In genomic region chr4:119035941-119036737, GRCh38 we compare ENCODE assay signal across 20 cellular contexts.
A peak's percentile ranks its signal among the peaks of the same experiment; 100 is the strongest.
DNase-seq lines count a peak whose midpoint lies in the region; TF ChIP-seq lines count a peak whose summit lies in the region.
"Had no signal": no experiment of that assay in that cellular context is flagged by ENCODE, and none has a peak within 500 bp of the region (broad histone marks: within the 10 kb centered on the region; RNA-seq: fewer than 3 reads in every experiment).

No MANE protein-coding gene starts in this region.

- TF ChIP-seq CTCF in esophagus muscularis mucosa (IDR thresholded peaks at IDR 0.05) (no peak), tibial artery (IDR thresholded peaks at IDR 0.05) (no peak), brain microvascular endothelial cell (IDR thresholded peaks at IDR 0.05; ENCODE audit: low read depth, low read length, missing control alignments) (no peak)

- H3K9me3 ChIP-seq in HUES48 (ENCODE audit: control insufficient read depth, insufficient read depth, low read length) = no peaks in the 10 kb centered on the region
- no peaks in the 10 kb centered on the region for H3K9me3 ChIP-seq in esophagus muscularis mucosa
- H3K9me3 ChIP-seq in muscle layer of duodenum (ENCODE audit: control insufficient read depth in 1 of 2, low read length in 2 of 2) = no peaks in the 10 kb centered on the region
- H3K9me3 ChIP-seq in tibial artery = no peaks in the 10 kb centered on the region
- H3K9me3 ChIP-seq: BLaER1, right lobe of liver, thyroid gland had no signal

- H3K4me1 ChIP-seq in HUES48 (ENCODE audit: control insufficient read depth, insufficient read depth, low read length) (peaks cover 51% of the 10 kb centered on the region), esophagus muscularis mucosa (peaks cover 54 to 80% (median 68%) of the 10 kb centered on the region in 4 donors), muscle layer of duodenum (ENCODE audit: control insufficient read depth in 1 of 2, insufficient read depth in 2 of 2, low read length in 2 of 2) (peaks cover 0 to 48% of the 10 kb centered on the region in 2 donors), tibial artery (peaks cover 0 to 100% (median 74%) of the 10 kb centered on the region in 4 donors)
- H3K4me1 ChIP-seq: BLaER1 had no signal

- 56% methylated on average over 9 of the region's 9 CpGs for WGBS in esophagus muscularis mucosa

- H3K27ac ChIP-seq in HUES48 (ENCODE audit: low read depth, low read length) (peak overlapping the region; percentile 8), esophagus muscularis mucosa (replicated peaks in 1 of 4) (peak overlapping the region; percentile 91 to 98 (median 94)), muscle layer of duodenum (ENCODE audit: low read length) (peak overlapping the region; percentile 66), tibial artery (peak overlapping the region; percentile 86 to 91), brain microvascular endothelial cell (no peak overlapping the region)
- H3K27ac ChIP-seq: BLaER1, HL-60, PC-9, right lobe of liver had no signal

- no peak for TF ChIP-seq POLR2A in esophagus muscularis mucosa (IDR thresholded peaks at IDR 0.05; ENCODE audit: low read depth)

- H3K27me3 ChIP-seq in HUES48 (ENCODE audit: control insufficient read depth, insufficient read depth, low read length) (no peaks in the 10 kb centered on the region), esophagus muscularis mucosa (no peaks in the 10 kb centered on the region), muscle layer of duodenum (ENCODE audit: low read depth, low read length) (no peaks in the 10 kb centered on the region), tibial artery (no peaks in the 10 kb centered on the region), brain microvascular endothelial cell (replicated peaks) (no peaks in the 10 kb centered on the region)
- H3K27me3 ChIP-seq: BLaER1, right lobe of liver, thyroid gland had no signal

- no peak for TF ChIP-seq EP300 in esophagus muscularis mucosa (IDR thresholded peaks at IDR 0.05)

- H3K4me3 ChIP-seq in HUES48 (ENCODE audit: low read depth, low read length) = no peak overlapping the region
- H3K4me3 ChIP-seq in esophagus muscularis mucosa = peak overlapping the region; percentile 55 to 63 (median 62)
- H3K4me3 ChIP-seq in muscle layer of duodenum (ENCODE audit: low read depth in 1 of 2, low read length in 2 of 2) = no peak overlapping the region
- H3K4me3 ChIP-seq in tibial artery = no peak overlapping the region
- no peak overlapping the region for H3K4me3 ChIP-seq in brain microvascular endothelial cell (ENCODE audit: low read depth, low read length)
- H3K4me3 ChIP-seq: BLaER1, lung, PC-9, right lobe of liver, thyroid gland had no signal

- H3K36me3 ChIP-seq in HUES48 (ENCODE audit: control insufficient read depth, insufficient read depth, low read length) (no peaks in the 10 kb centered on the region), esophagus muscularis mucosa (peaks cover 11 to 38% (median 23%) of the 10 kb centered on the region in 4 donors), muscle layer of duodenum (ENCODE audit: control insufficient read depth in 1 of 2, insufficient read depth in 2 of 2, low read length in 2 of 2) (peaks cover 13 to 15% of the 10 kb centered on the region in 2 donors), tibial artery (peaks cover 7 to 13% (median 12%) of the 10 kb centered on the region in 3 donors), brain microvascular endothelial cell (replicated peaks) (no peaks in the 10 kb centered on the region)
- H3K36me3 ChIP-seq: BLaER1, right lobe of liver, thyroid gland had no signal

- H3K9ac ChIP-seq in HUES48 (ENCODE audit: low read depth, low read length) = no peak overlapping the region
- H3K9ac ChIP-seq: BLaER1 had no signal

- DNase-seq in esophagus muscularis mucosa (ENCODE audit: extremely low spot score) (no peak), tibial artery (no peak), brain microvascular endothelial cell (no peak), T-helper 9 cell (no peak), GF-D8 (lab: John Stamatoyannopoulos, UW) (no peak)
- DNase-seq in activated CD4-positive, alpha-beta T cell treated with anti-CD3 and anti-CD28 coated beads for 4 hours = no peak
- DNase-seq: activated CD4-positive, alpha-beta T cell treated with anti-CD3 and anti-CD28 coated beads, Interleukin-2, amount 50 U/mL, for 4 hours; activated T-cell treated with anti-CD3 and anti-CD28 coated beads, Interleukin-2, amount 50 U/mL, for 4 hours; KG1; NCI-H1092 treated with DMSO at 0.1 percent for 48 hours; NCI-H748 treated with DMSO at 0.1 percent for 48 hours; PC-9; right lobe of liver; stimulated activated CD4-positive, alpha-beta T cell treated with anti-CD3 and anti-CD28 coated beads, Interleukin-4, amount 100 ng/mL, for 1 hour; thyroid gland had no signal

- in situ Hi-C loops in brain microvascular endothelial cell (cut with HindIII; ENCODE audit: low pct_ligation_motif_present, low sequenced_read_pairs) = no loop called here

- intact Hi-C loops in esophagus muscularis mucosa (cut with DNase I) (loop anchor here (5.0 kb wide), 1 partner anchor 274 kb away; no protein-coding TSS in a partner anchor), tibial artery (cut with DNase I; ENCODE audit: low total_unique reads) (loop anchor here (10.0 kb wide), 1 partner anchor 121 kb away; no protein-coding TSS in a partner anchor)

Comparison
In these comparisons a context has a peak if more than half of its experiments do, and no peak if none do; other contexts are left out.
1. H3K4me3 ChIP-seq: peak in esophagus muscularis mucosa (4 of 4); none in HUES48 (single experiment), muscle layer of duodenum (0 of 2), tibial artery (0 of 2) and brain microvascular endothelial cell (single experiment).